22 cellular contexts compared by ENCODE assay signal in the genomic region with DNA sequence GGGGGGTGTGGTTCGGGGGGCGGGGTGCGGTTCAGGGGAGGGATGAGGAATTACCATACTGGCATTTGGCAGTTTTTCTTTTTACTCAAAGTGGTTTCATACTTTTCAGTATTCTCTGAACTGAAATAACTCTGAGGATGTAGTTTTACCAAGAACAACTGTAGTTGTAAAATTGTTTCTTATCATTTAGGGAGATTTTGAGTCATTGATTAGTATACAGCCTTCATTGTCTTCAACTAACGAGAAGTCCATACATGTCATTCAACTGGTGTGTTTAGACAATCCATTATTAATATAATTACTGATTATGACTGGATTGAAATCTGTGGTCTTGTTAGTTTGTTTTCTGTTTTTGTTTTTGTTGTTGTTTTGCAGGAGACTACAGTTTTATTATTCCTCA. TPM values are rescaled to one million over a fixed set of nuclear protein-coding genes. Genes with fewer than 3 reads are reported as not detected.
DNase-seq lines count a peak whose midpoint lies in the region; ATAC-seq and TF ChIP-seq lines count a peak whose summit lies in the region.
"Had no signal": no experiment of that assay in that cellular context is flagged by ENCODE, and none has a peak within 500 bp of the region (broad histone marks: within the 10 kb centered on the region; RNA-seq: fewer than 3 reads in every experiment).

No MANE protein-coding gene starts in this region.

- H3K27me3 Mint-ChIP-seq in activated CD8-positive, alpha-beta memory T cell treated with anti-CD3 and anti-CD28 coated beads, Interleukin-2, amount 10 ng/mL, durations not matched to agents 7 days and 5 days, result no peaks in the 10 kb centered on the region
- H3K27me3 Mint-ChIP-seq in activated T-helper 2 cell treated with anti-CD3 and anti-CD28 coated beads, Interferon-gamma antibody, Interleukin-2, Interleukin-4, amounts not matched to agents 10 μg/mL and 5 μg/mL and 100 μg/mL, durations not matched to agents 14 hours and 24 hours and 36 hours (ENCODE audit: low read depth), result no peaks in the 10 kb centered on the region
- H3K27me3 Mint-ChIP-seq in endodermal cell (ENCODE audit: insufficient read depth), result no peaks in the 10 kb centered on the region
- H3K27me3 Mint-ChIP-seq: CD4-positive, alpha-beta memory T cell had no signal

- no peak overlapping the region for H3K4me3 ChIP-seq in endodermal cell (ENCODE audit: low read length)
- H3K4me3 ChIP-seq: GM23338 had no signal

- intact Hi-C loops in activated T-helper 2 cell treated with anti-CD3 and anti-CD28 coated beads, Interferon-gamma antibody, Interleukin-2, Interleukin-4, amounts not matched to agents 10 μg/mL and 5 μg/mL and 100 μg/mL, durations not matched to agents 14 hours and 24 hours and 36 hours (cut with micrococcal nuclease), result no loop called here

- ATAC-seq in activated CD8-positive, alpha-beta memory T cell treated with anti-CD3 and anti-CD28 coated beads, Interleukin-2, amount 10 ng/mL, durations not matched to agents 7 days and 5 days, result peak; percentile 33
- peak; percentile 94 for ATAC-seq in stimulated activated effector memory CD8-positive, alpha-beta T cell treated with anti-CD3 and anti-CD28 coated beads, Interleukin-12 subunit alpha, Interleukin-12 subunit beta, amount 100 ng/mL, for 72 hours
- ATAC-seq: GM23338, HCT116 had no signal

- peaks cover 10% of the 10 kb centered on the region for H3K36me3 ChIP-seq in endodermal cell (ENCODE audit: control insufficient read depth, insufficient read depth, low read length)

- DNase-seq in activated CD8-positive, alpha-beta memory T cell treated with anti-CD3 and anti-CD28 coated beads, Interleukin-2, amount 10 ng/mL, durations not matched to agents 7 days and 5 days, result no peak
- DNase-seq in activated CD8-positive, alpha-beta memory T cell treated with anti-CD3 and anti-CD28 coated beads for 24 hours, result no peak
- no peak for DNase-seq in activated T-helper 2 cell treated with anti-CD3 and anti-CD28 coated beads, Interferon-gamma antibody, Interleukin-2, Interleukin-4, amounts not matched to agents 10 μg/mL and 5 μg/mL and 100 μg/mL, durations not matched to agents 14 hours and 24 hours and 36 hours (ENCODE audit: low spot score)
- DNase-seq in stimulated activated effector memory CD8-positive, alpha-beta T cell treated with anti-CD3 and anti-CD28 coated beads, Interleukin-12 subunit alpha, Interleukin-12 subunit beta, amount 100 ng/mL, for 72 hours (ENCODE audit: low spot score in 2 of 2), result no peak
- DNase-seq in inferior parietal cortex (ENCODE audit: extremely low spot score), result no peak
- no peak for DNase-seq in endodermal cell
- DNase-seq: C1 segment of cervical spinal cord; Calu3; CD4-positive, alpha-beta memory T cell; COR-L47; DMS53; DMS79 treated with DMSO at 0.1 percent for 48 hours; GF-D8; H9 had no signal

- peaks cover 45% of the 10 kb centered on the region for H3K36me3 Mint-ChIP-seq in activated CD8-positive, alpha-beta memory T cell treated with anti-CD3 and anti-CD28 coated beads, Interleukin-2, amount 10 ng/mL, durations not matched to agents 7 days and 5 days
- peaks cover 25% of the 10 kb centered on the region for H3K36me3 Mint-ChIP-seq in activated T-helper 2 cell treated with anti-CD3 and anti-CD28 coated beads, Interferon-gamma antibody, Interleukin-2, Interleukin-4, amounts not matched to agents 10 μg/mL and 5 μg/mL and 100 μg/mL, durations not matched to agents 14 hours and 24 hours and 36 hours (ENCODE audit: low read depth)
- H3K36me3 Mint-ChIP-seq in stimulated activated effector memory CD8-positive, alpha-beta T cell treated with anti-CD3 and anti-CD28 coated beads, Interleukin-12 subunit alpha, Interleukin-12 subunit beta, amount 100 ng/mL, for 72 hours, result peaks cover 11% of the 10 kb centered on the region
- H3K36me3 Mint-ChIP-seq in endodermal cell (ENCODE audit: low read depth), result peaks cover 41% of the 10 kb centered on the region

- H3K4me3 Mint-ChIP-seq in activated CD8-positive, alpha-beta memory T cell treated with anti-CD3 and anti-CD28 coated beads, Interleukin-2, amount 10 ng/mL, durations not matched to agents 7 days and 5 days, result no peak overlapping the region
- H3K4me3 Mint-ChIP-seq in activated T-helper 2 cell treated with anti-CD3 and anti-CD28 coated beads, Interferon-gamma antibody, Interleukin-2, Interleukin-4, amounts not matched to agents 10 μg/mL and 5 μg/mL and 100 μg/mL, durations not matched to agents 14 hours and 24 hours and 36 hours (ENCODE audit: low read depth), result no peak overlapping the region
- H3K4me3 Mint-ChIP-seq in stimulated activated effector memory CD8-positive, alpha-beta T cell treated with anti-CD3 and anti-CD28 coated beads, Interleukin-12 subunit alpha, Interleukin-12 subunit beta, amount 100 ng/mL, for 72 hours, result no peak overlapping the region
- no peak overlapping the region for H3K4me3 Mint-ChIP-seq in endodermal cell
- H3K4me3 Mint-ChIP-seq: CD4-positive, alpha-beta memory T cell; GM23338; H9 had no signal

- H3K4me1 Mint-ChIP-seq in activated CD8-positive, alpha-beta memory T cell treated with anti-CD3 and anti-CD28 coated beads, Interleukin-2, amount 10 ng/mL, durations not matched to agents 7 days and 5 days, result peaks cover 17% of the 10 kb centered on the region
- H3K4me1 Mint-ChIP-seq in activated T-helper 2 cell treated with anti-CD3 and anti-CD28 coated beads, Interferon-gamma antibody, Interleukin-2, Interleukin-4, amounts not matched to agents 10 μg/mL and 5 μg/mL and 100 μg/mL, durations not matched to agents 14 hours and 24 hours and 36 hours (ENCODE audit: low read depth), result peaks cover 7% of the 10 kb centered on the region
- H3K4me1 Mint-ChIP-seq in stimulated activated effector memory CD8-positive, alpha-beta T cell treated with anti-CD3 and anti-CD28 coated beads, Interleukin-12 subunit alpha, Interleukin-12 subunit beta, amount 100 ng/mL, for 72 hours, result peaks cover 20% of the 10 kb centered on the region
- no peaks in the 10 kb centered on the region for H3K4me1 Mint-ChIP-seq in endodermal cell
- H3K4me1 Mint-ChIP-seq: CD4-positive, alpha-beta memory T cell; GM23338; H9 had no signal

- 100% methylated on average over 1 of the region's 4 CpGs; no CpG with 5 or more reads in 1 of the 2 experiments for WGBS in endodermal cell (ENCODE audit: insufficient coverage in 1 of 2, insufficient read length in 1 of 2), 2 experiments

- no peak for TF ChIP-seq CTCF in endodermal cell (conservative IDR thresholded peaks at IDR 0.05)

- CTCF ChIA-PET in activated CD8-positive, alpha-beta memory T cell treated with anti-CD3 and anti-CD28 coated beads, Interleukin-2, amount 10 ng/mL, durations not matched to agents 7 days and 5 days (lab: Charles Lee), result no interaction called here

- no peak overlapping the region for H3K27ac Mint-ChIP-seq in activated CD8-positive, alpha-beta memory T cell treated with anti-CD3 and anti-CD28 coated beads, Interleukin-2, amount 10 ng/mL, durations not matched to agents 7 days and 5 days
- H3K27ac Mint-ChIP-seq in activated T-helper 2 cell treated with anti-CD3 and anti-CD28 coated beads, Interferon-gamma antibody, Interleukin-2, Interleukin-4, amounts not matched to agents 10 μg/mL and 5 μg/mL and 100 μg/mL, durations not matched to agents 14 hours and 24 hours and 36 hours, result peak overlapping the region; percentile 38
- peak overlapping the region; percentile 49 for H3K27ac Mint-ChIP-seq in stimulated activated effector memory CD8-positive, alpha-beta T cell treated with anti-CD3 and anti-CD28 coated beads, Interleukin-12 subunit alpha, Interleukin-12 subunit beta, amount 100 ng/mL, for 72 hours
- H3K27ac Mint-ChIP-seq in endodermal cell, result no peak overlapping the region
- H3K27ac Mint-ChIP-seq: CD4-positive, alpha-beta memory T cell; GM23338; H9 had no signal

- H3K27me3 ChIP-seq in endodermal cell (ENCODE audit: control insufficient read depth, insufficient read depth, low read length, poor library complexity, severe bottlenecking), result no peaks in the 10 kb centered on the region

- peaks cover 23% of the 10 kb centered on the region for H3K9me3 Mint-ChIP-seq in activated CD8-positive, alpha-beta memory T cell treated with anti-CD3 and anti-CD28 coated beads, Interleukin-2, amount 10 ng/mL, durations not matched to agents 7 days and 5 days (ENCODE audit: low read depth)
- peaks cover 67% of the 10 kb centered on the region for H3K9me3 Mint-ChIP-seq in activated T-helper 2 cell treated with anti-CD3 and anti-CD28 coated beads, Interferon-gamma antibody, Interleukin-2, Interleukin-4, amounts not matched to agents 10 μg/mL and 5 μg/mL and 100 μg/mL, durations not matched to agents 14 hours and 24 hours and 36 hours
- H3K9me3 Mint-ChIP-seq in stimulated activated effector memory CD8-positive, alpha-beta T cell treated with anti-CD3 and anti-CD28 coated beads, Interleukin-12 subunit alpha, Interleukin-12 subunit beta, amount 100 ng/mL, for 72 hours, result peaks cover 26% of the 10 kb centered on the region
- H3K9me3 Mint-ChIP-seq in endodermal cell, result peaks cover 33% of the 10 kb centered on the region

- H3K27ac ChIP-seq in endodermal cell (ENCODE audit: low read depth, low read length), result no peak overlapping the region

- H3K9me3 ChIP-seq in endodermal cell (ENCODE audit: control insufficient read depth, low read length), result peaks cover 23% of the 10 kb centered on the region

- no peaks in the 10 kb centered on the region for H3K4me1 ChIP-seq in endodermal cell (ENCODE audit: control insufficient read depth, insufficient read depth, low read length)

- no peak overlapping the region for H3K9ac ChIP-seq in endodermal cell (ENCODE audit: extremely low read depth, low read length, poor library complexity, severe bottlenecking)

RNA-seq across cellular contexts. Expression of a gene that starts 40.8 kb away (rescaled TPM):
- total RNA-seq in activated CD8-positive, alpha-beta memory T cell treated with anti-CD3 and anti-CD28 coated beads, Interleukin-2, amount 10 ng/mL, durations not matched to agents 7 days and 5 days, result 10 to 100 TPM; 17.6 to 21.1 TPM
- total RNA-seq in activated T-helper 2 cell treated with anti-CD3 and anti-CD28 coated beads, Interferon-gamma antibody, Interleukin-2, Interleukin-4, amounts not matched to agents 10 μg/mL and 5 μg/mL and 100 μg/mL, durations not matched to agents 14 hours and 24 hours and 36 hours, result 26.7 and 27.4 TPM in 2 replicates
- 10 to 100 TPM; 74.3 to 76.3 TPM for total RNA-seq in endodermal cell
- polyA plus RNA-seq in endodermal cell (2013, experiment 1 of 2), result 85.1 TPM
- 79.6 TPM for polyA plus RNA-seq in endodermal cell (2013, experiment 2 of 2)

RNA-seq across cellular contexts. Expression of a gene that starts 58.6 kb away (rescaled TPM):
- not detected for total RNA-seq in activated CD8-positive, alpha-beta memory T cell treated with anti-CD3 and anti-CD28 coated beads, Interleukin-2, amount 10 ng/mL, durations not matched to agents 7 days and 5 days
- total RNA-seq in activated T-helper 2 cell treated with anti-CD3 and anti-CD28 coated beads, Interferon-gamma antibody, Interleukin-2, Interleukin-4, amounts not matched to agents 10 μg/mL and 5 μg/mL and 100 μg/mL, durations not matched to agents 14 hours and 24 hours and 36 hours, result not detected in 2 replicates
- total RNA-seq in endodermal cell, result not detected
- not detected for polyA plus RNA-seq in endodermal cell (2013, experiment 1 of 2)
- not detected for polyA plus RNA-seq in endodermal cell (2013, experiment 2 of 2)
- total RNA-seq: A172; A673; Calu3; CD4-positive, alpha-beta memory T cell; Daoy; G401; GM23338; H4; H9 had no signal
- polyA plus RNA-seq: BJ; CD4-positive, alpha-beta memory T cell; GM23338 had no signal

Comparison
In these comparisons a context has a peak if more than half of its experiments do, and no peak if none do; other contexts are left out.
1. H3K27ac Mint-ChIP-seq: peak in activated T-helper 2 cell treated with anti-CD3 and anti-CD28 coated beads, Interferon-gamma antibody, Interleukin-2, Interleukin-4, amounts not matched to agents 10 μg/mL and 5 μg/mL and 100 μg/mL, durations not matched to agents 14 hours and 24 hours and 36 hours (single experiment) and stimulated activated effector memory CD8-positive, alpha-beta T cell treated with anti-CD3 and anti-CD28 coated beads, Interleukin-12 subunit alpha, Interleukin-12 subunit beta, amount 100 ng/mL, for 72 hours (single experiment); none in activated CD8-positive, alpha-beta memory T cell treated with anti-CD3 and anti-CD28 coated beads, Interleukin-2, amount 10 ng/mL, durations not matched to agents 7 days and 5 days (single experiment) and endodermal cell (single experiment).